ENCODE assay signal across 8 cellular contexts in genomic region chr6:136226674-136227377, GRCh38. TPM values are rescaled to one million over a fixed set of nuclear protein-coding genes. Genes with fewer than 3 reads are reported as not detected.
DNase-seq lines count a peak whose midpoint lies in the region; ATAC-seq and TF ChIP-seq lines count a peak whose summit lies in the region.

No MANE protein-coding gene starts in this region.

- ATAC-seq in GM18867 (IDR thresholded peaks at IDR 0.05; ENCODE audit: unreplicated experiment) (peak; percentile 29), HG03066 (IDR thresholded peaks at IDR 0.05; ENCODE audit: low read depth, unreplicated experiment) (peak; percentile 39), body of pancreas (peak; percentile 41), HG02884 (IDR thresholded peaks at IDR 0.05; ENCODE audit: unreplicated experiment) (no peak)

- no peak overlapping the region for H2BK5ac ChIP-seq in neuronal stem cell (ENCODE audit: low read length)

- no peaks in the 10 kb centered on the region for H3K79me1 ChIP-seq in neuronal stem cell (ENCODE audit: low read depth, low read length)

- no peak overlapping the region for H2AK5ac ChIP-seq in neuronal stem cell (ENCODE audit: low read depth, low read length)

- no peak overlapping the region for H3K9ac ChIP-seq in neuronal stem cell (ENCODE audit: low read depth, low read length, poor library complexity)

- H3K27me3 ChIP-seq in body of pancreas: no peaks in the 10 kb centered on the region
- H3K27me3 ChIP-seq in neuronal stem cell (ENCODE audit: control insufficient read depth in 3 of 3, insufficient read depth in 3 of 3, low read depth in 1 of 3, low read length in 3 of 3): no peaks in the 10 kb centered on the region
- H3K27me3 ChIP-seq in vagina: no peaks in the 10 kb centered on the region

- no peak overlapping the region for H2BK120ac ChIP-seq in neuronal stem cell (ENCODE audit: low read depth, low read length)

- no peak overlapping the region for H2BK12ac ChIP-seq in neuronal stem cell (ENCODE audit: low read length)

- 76 to 88% methylated on average over 4 of the region's 4 CpGs for WGBS in body of pancreas, 2 donors
- no CpG with 5 or more reads among the region's 4 CpGs for WGBS in neuronal stem cell (ENCODE audit: extremely low coverage in 2 of 2, insufficient read length in 2 of 2, insufficient replicate concordance in 1 of 2), 2 donors

- TF ChIP-seq CTCF in body of pancreas (IDR thresholded peaks at IDR 0.05) (no peak), vagina (IDR thresholded peaks at IDR 0.05) (no peak)

- H3K9me3 ChIP-seq in body of pancreas (no peaks in the 10 kb centered on the region), neuronal stem cell (replicated peaks in 1 of 2; ENCODE audit: control insufficient read depth in 2 of 2, insufficient read depth in 1 of 2, low read depth in 1 of 2, low read length in 2 of 2) (no peaks in the 10 kb centered on the region), vagina (no peaks in the 10 kb centered on the region)

- no peak overlapping the region for H3K18ac ChIP-seq in neuronal stem cell (ENCODE audit: low read length)

- H3K4me1 ChIP-seq in body of pancreas (peaks cover 7% of the 10 kb centered on the region), neuronal stem cell (ENCODE audit: control insufficient read depth in 2 of 2, insufficient read depth in 1 of 2, low read depth in 1 of 2, low read length in 2 of 2) (no peaks in the 10 kb centered on the region), vagina (no peaks in the 10 kb centered on the region)

- TF ChIP-seq POLR2A in body of pancreas (IDR thresholded peaks at IDR 0.05): no peak
- TF ChIP-seq POLR2A in vagina (IDR thresholded peaks at IDR 0.05): no peak

- H3K4me2 ChIP-seq in neuronal stem cell (ENCODE audit: insufficient read depth, low read length, poor library complexity, severe bottlenecking): no peak overlapping the region

- no peaks in the 10 kb centered on the region for H3K36me3 ChIP-seq in body of pancreas (replicated peaks in 1 of 2; ENCODE audit: insufficient read depth in 1 of 2, low read depth in 2 of 2)
- peaks cover 0 to 6% of the 10 kb centered on the region in 2 donors for H3K36me3 ChIP-seq in neuronal stem cell (replicated peaks in 1 of 2; ENCODE audit: control insufficient read depth in 2 of 2, insufficient read depth in 2 of 2, low read length in 2 of 2)
- H3K36me3 ChIP-seq in vagina: no peaks in the 10 kb centered on the region

- no peak overlapping the region for H3K14ac ChIP-seq in neuronal stem cell (ENCODE audit: low read length)

- H3K4ac ChIP-seq in neuronal stem cell (ENCODE audit: low read length): no peak overlapping the region

- no peak overlapping the region for H3K23ac ChIP-seq in neuronal stem cell (ENCODE audit: low read depth, low read length, poor library complexity)

- no peak overlapping the region for H2BK15ac ChIP-seq in neuronal stem cell (ENCODE audit: low read length)

- DNase-seq in body of pancreas: no peak
- no peak for DNase-seq in neuronal stem cell (ENCODE audit: low spot score)
- no peak for DNase-seq in vagina (ENCODE audit: extremely low spot score in 2 of 2)
- DNase-seq in stimulated activated CD4-positive, alpha-beta T cell treated with anti-CD3 and anti-CD28 coated beads, Interleukin-1b, Interleukin-23, amount 100 ng/mL, for 48 hours: no peak
- no peak for DNase-seq in NCI-H446 treated with DMSO at 0.1 percent for 48 hours (lab: John Stamatoyannopoulos, UW)

- H4K91ac ChIP-seq in neuronal stem cell (ENCODE audit: low read depth, low read length, poor library complexity): no peak overlapping the region

- no peak overlapping the region for H4K8ac ChIP-seq in neuronal stem cell (ENCODE audit: low read depth, low read length)

- H2AFZ ChIP-seq in neuronal stem cell (ENCODE audit: low read length): peak overlapping the region; percentile 54

- intact Hi-C loops in body of pancreas (cut with DNase I) (loop anchor here (10.0 kb wide), 1 partner anchor 772 kb away; no protein-coding TSS in a partner anchor), vagina (cut with DNase I) (loop anchor here (5.0 kb wide), 1 partner anchor 690 kb away; no protein-coding TSS in a partner anchor)

- no peak overlapping the region for H3K27ac ChIP-seq in body of pancreas
- H3K27ac ChIP-seq in neuronal stem cell (replicated peaks; ENCODE audit: low read length): no peak overlapping the region
- no peak overlapping the region for H3K27ac ChIP-seq in vagina

- H3K4me3 ChIP-seq in body of pancreas (no peak overlapping the region), neuronal stem cell (ENCODE audit: low read length in 2 of 2) (no peak overlapping the region), vagina (peak overlapping the region in 1 of 2 donors; percentile 4)

RNA-seq across cellular contexts. Expression of gene MTFR2, which starts 23.3 kb away (rescaled TPM):
- total RNA-seq in body of pancreas (under 1 TPM in 1 of 2 donors, not detected in 1; 0.78 TPM), vagina (1.2 TPM)
- 7.3 TPM for polyA plus RNA-seq in neuronal stem cell (2013, experiment 1 of 2)
- 7.6 TPM for polyA plus RNA-seq in neuronal stem cell (2013, experiment 2 of 2)
